In the genomic region with DNA sequence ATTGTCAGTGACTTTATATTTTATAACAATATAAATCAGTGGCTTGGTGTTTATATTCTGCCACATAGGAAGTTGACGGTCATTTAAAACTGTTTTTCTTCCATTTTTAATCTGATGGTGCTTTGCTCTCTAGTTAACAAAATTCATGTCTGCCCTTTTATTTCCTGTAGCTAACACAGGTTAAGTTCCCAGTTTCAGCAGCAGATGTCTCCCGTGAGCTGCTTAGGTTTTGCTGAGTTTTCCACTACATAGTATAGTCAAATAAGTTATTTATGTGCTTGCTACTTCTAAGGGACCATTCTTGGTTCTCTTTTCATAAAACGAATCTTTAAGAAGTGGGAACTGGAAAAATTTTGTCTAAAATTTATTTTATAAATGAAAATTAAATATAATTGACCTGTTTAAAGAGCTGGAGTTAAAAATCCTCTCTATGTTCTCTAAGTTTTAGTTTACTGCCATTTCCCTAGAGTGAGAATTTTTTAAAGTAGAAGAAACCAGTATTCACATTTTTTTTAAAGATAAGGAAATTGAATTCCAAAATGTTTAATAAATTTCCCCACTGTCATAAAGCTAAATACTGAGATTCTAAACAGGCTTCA, we compare ENCODE assay signal across 8 cellular contexts. TPM values are rescaled to one million over a fixed set of nuclear protein-coding genes. Genes with fewer than 3 reads are reported as not detected.
DNase-seq lines count a peak whose midpoint lies in the region; ATAC-seq and TF ChIP-seq lines count a peak whose summit lies in the region.

No MANE protein-coding gene starts in this region.

- no peak overlapping the region for H3K4me3 ChIP-seq in esophagus muscularis mucosa

- no peaks in the 10 kb centered on the region for H3K27me3 Mint-ChIP-seq in nephron (ENCODE audit: low read depth)

- peaks cover 37% of the 10 kb centered on the region for H3K36me3 Mint-ChIP-seq in nephron (ENCODE audit: low read depth)

- no peak for TF ChIP-seq EP300 in esophagus muscularis mucosa (IDR thresholded peaks at IDR 0.05)

- H3K4me3 Mint-ChIP-seq in nephron, result no peak overlapping the region

- H3K36me3 ChIP-seq in esophagus muscularis mucosa, result peaks cover 5 to 36% (median 27%) of the 10 kb centered on the region in 4 donors

- H3K9me3 ChIP-seq in esophagus muscularis mucosa, result peaks cover 0 to 14% (median 7%) of the 10 kb centered on the region in 4 donors

- peak; percentile 61 for ATAC-seq in HG03039 (IDR thresholded peaks at IDR 0.05; ENCODE audit: unreplicated experiment)

- H3K27me3 ChIP-seq in esophagus muscularis mucosa, result no peaks in the 10 kb centered on the region

- peak; percentile 54 for DNase-seq in activated gamma-delta T cell treated with Interleukin-2 at 50 U/mL for 16 hours
- no peak for DNase-seq in activated gamma-delta T cell (lab: John Stamatoyannopoulos, UW)
- peak; percentile 5 for DNase-seq in NK-92 (lab: John Stamatoyannopoulos, UW; ENCODE audit: unreplicated experiment)
- DNase-seq in activated CD8-positive, alpha-beta memory T cell treated with anti-CD3 and anti-CD28 coated beads, Interleukin-2, amount 50 U/mL, for 4 hours, result peak; percentile 55
- peak; percentile 94 for DNase-seq in esophagus muscularis mucosa (ENCODE audit: extremely low spot score)
- DNase-seq in superior temporal gyrus (ENCODE audit: extremely low spot score), result peak; percentile 89

- intact Hi-C loops in esophagus muscularis mucosa (cut with DNase I), result loop anchor here (2.0 to 5.0 kb wide), 2 partner anchors 87 to 128 kb away; no protein-coding TSS in a partner anchor

- no peaks in the 10 kb centered on the region for H3K4me1 Mint-ChIP-seq in nephron

- WGBS in esophagus muscularis mucosa, result 13% methylated on average over 3 of the region's 3 CpGs

- no peaks in the 10 kb centered on the region for H3K9me3 Mint-ChIP-seq in nephron

- peak overlapping the region in 1 of 3 experiments; percentile 1 for H3K27ac Mint-ChIP-seq in nephron

- TF ChIP-seq POLR2A in esophagus muscularis mucosa (IDR thresholded peaks at IDR 0.05; ENCODE audit: low read depth), result no peak

- peaks cover 3 to 46% (median 41%) of the 10 kb centered on the region in 4 donors for H3K4me1 ChIP-seq in esophagus muscularis mucosa

- peak; percentile 93 to 96 (median 95) for TF ChIP-seq CTCF in esophagus muscularis mucosa (IDR thresholded peaks at IDR 0.05)
- peak; percentile 82 to 86 (median 85) for TF ChIP-seq CTCF in nephron (IDR thresholded peaks at IDR 0.05; ENCODE audit: unreplicated experiment in 3 of 3)

- H3K27ac ChIP-seq in esophagus muscularis mucosa (replicated peaks in 1 of 4), result peak overlapping the region; percentile 42 to 70 (median 58)

RNA-seq across cellular contexts. Expression of a gene that starts 20.6 kb away (rescaled TPM):
- 10 to 100 TPM; 12.1 to 46.4 (median 14.9) TPM for total RNA-seq in esophagus muscularis mucosa

RNA-seq across cellular contexts. Expression of a gene that starts 47.5 kb away (rescaled TPM):
- 10 to 100 TPM; 47.3 to 55.2 (median 52.3) TPM for total RNA-seq in esophagus muscularis mucosa
